ENCODE assay signal across 14 cellular contexts in the genomic region with DNA sequence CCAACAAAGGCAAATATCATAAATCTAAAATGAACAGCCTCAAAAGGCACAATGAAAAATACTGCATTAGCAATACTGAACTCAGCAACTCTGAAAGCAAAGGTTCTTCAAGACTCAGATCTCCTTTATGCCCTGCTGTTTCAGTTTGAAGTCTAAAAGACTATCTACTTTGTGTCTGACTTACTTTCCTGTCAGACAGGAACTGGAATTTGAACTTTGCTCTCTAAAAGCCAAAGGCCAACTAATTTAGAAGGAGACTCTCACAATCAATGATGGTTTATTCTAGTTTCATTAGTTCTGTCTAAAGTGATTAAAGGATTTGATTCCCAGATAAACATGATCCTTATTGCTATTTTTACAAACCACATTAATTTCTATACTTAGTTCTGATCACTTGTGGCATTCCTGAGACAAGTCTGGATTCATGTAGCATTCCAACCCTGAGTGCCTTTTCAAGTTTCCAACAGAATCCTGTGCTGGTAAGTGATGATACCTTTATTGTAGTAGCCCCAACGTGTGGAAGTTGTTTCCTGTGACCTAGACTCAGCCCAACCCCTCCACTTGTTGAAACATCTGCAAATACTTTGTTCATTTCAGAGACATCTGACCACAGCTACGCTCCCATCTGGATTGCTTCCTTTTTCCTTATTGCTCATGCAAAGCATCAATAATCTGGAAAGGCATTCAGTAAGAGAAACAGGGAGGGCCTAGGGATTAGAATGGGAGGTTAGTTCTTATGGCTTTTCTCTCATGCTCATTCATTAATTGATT.
DNase-seq lines count a peak whose midpoint lies in the region; ATAC-seq, FAIRE-seq and TF ChIP-seq lines count a peak whose summit lies in the region.
"Had no signal": no experiment of that assay in that cellular context is flagged by ENCODE, and none has a peak within 500 bp of the region (broad histone marks: within the 10 kb centered on the region; RNA-seq: fewer than 3 reads in every experiment).

No MANE protein-coding gene starts in this region.

- TF ChIP-seq CTCF in VCaP (conservative IDR thresholded peaks at IDR 0.05) (no peak), foreskin fibroblast (IDR thresholded peaks at IDR 0.05; ENCODE audit: low read depth, low read length) (no peak)

- H3K27ac ChIP-seq in VCaP = peak overlapping the region; percentile 47
- H3K27ac ChIP-seq: ascending aorta, C4-2B had no signal

- peak; percentile 75 for DNase-seq in AG08395 (ENCODE audit: low spot score)
- peak; percentile 54 for DNase-seq in HCEC 1CT
- peak; percentile 72 to 87 for DNase-seq in foreskin fibroblast
- no peak for DNase-seq in RCC 7860 (ENCODE audit: low spot score)
- DNase-seq in ecto neural progenitor cell (ENCODE audit: low spot score) = no peak
- no peak for DNase-seq in stimulated activated naive CD8-positive, alpha-beta T cell treated with anti-CD3 and anti-CD28 coated beads, Interleukin-15, Interleukin-2, amounts not matched to agents 100 U/mL and 50 U/mL, for 24 hours
- DNase-seq: gastrocnemius medialis, left ventricle myocardium superior, NCI-H510A treated with DMSO at 0.1 percent for 48 hours, SW 1271 had no signal

- ATAC-seq in GM21528 (IDR thresholded peaks at IDR 0.05; ENCODE audit: low FRiP score, unreplicated experiment) = no peak
- no peak for ATAC-seq in stimulated activated naive CD8-positive, alpha-beta T cell treated with anti-CD3 and anti-CD28 coated beads, Interleukin-15, Interleukin-2, amounts not matched to agents 100 U/mL and 50 U/mL, for 24 hours
- ATAC-seq: gastrocnemius medialis, left ventricle myocardium superior had no signal

- no peak overlapping the region for H3K4me3 ChIP-seq in foreskin fibroblast (ENCODE audit: low read depth in 1 of 2, low read length in 2 of 2)
- H3K4me3 ChIP-seq: ascending aorta, gastrocnemius medialis had no signal

- FAIRE-seq in RCC 7860 (lab: Jason Lieb, UNC) = no peak

Comparison
In these comparisons a context has a peak if more than half of its experiments do, and no peak if none do; other contexts are left out.
1. DNase-seq: peak in AG08395 (single experiment), HCEC 1CT (single experiment) and foreskin fibroblast (2 of 2); none in RCC 7860 (single experiment), ecto neural progenitor cell (single experiment) and stimulated activated naive CD8-positive, alpha-beta T cell treated with anti-CD3 and anti-CD28 coated beads, Interleukin-15, Interleukin-2, amounts not matched to agents 100 U/mL and 50 U/mL, for 24 hours (single experiment).